ENCODE assay signal across 9 cellular contexts in genomic region chr6:52757646-52758338, GRCh38. TPM values are rescaled to one million over a fixed set of nuclear protein-coding genes. Genes with fewer than 3 reads are reported as not detected.
"Had no signal": no experiment of that assay in that cellular context is flagged by ENCODE, and none has a peak within 500 bp of the region (broad histone marks: within the 10 kb centered on the region; RNA-seq: fewer than 3 reads in every experiment).

No MANE protein-coding gene starts in this region.

RNA-seq across cellular contexts. Expression of gene GSTA2, which starts 5.5 kb away (rescaled TPM):
- total RNA-seq: activated CD4-positive, alpha-beta T cell treated with anti-CD3 and anti-CD28 coated beads for 36 hours; frontal cortex; left ventricle myocardium inferior; myocyte; posterior vena cava; tibial nerve; vagina; WTC11 had no signal

RNA-seq across cellular contexts. Expression of gene GSTA1, which starts 45.8 kb away (rescaled TPM):
- total RNA-seq: activated CD4-positive, alpha-beta T cell treated with anti-CD3 and anti-CD28 coated beads for 36 hours; frontal cortex; left ventricle myocardium inferior; myocyte; posterior vena cava; skeletal muscle tissue; tibial nerve had no signal
